In genomic region chr19:53466726-53467125, GRCh38 we compare ENCODE assay signal across 8 cellular contexts. TPM values are rescaled to one million over a fixed set of nuclear protein-coding genes. Genes with fewer than 3 reads are reported as not detected.
A peak's percentile ranks its signal among the peaks of the same experiment; 100 is the strongest.
DNase-seq lines count a peak whose midpoint lies in the region; ATAC-seq and TF ChIP-seq lines count a peak whose summit lies in the region.

No MANE protein-coding gene starts in this region.

- H3K27me3 ChIP-seq in brain microvascular endothelial cell (replicated peaks), result no peaks in the 10 kb centered on the region

- H3K27me3 Mint-ChIP-seq in activated naive CD4-positive, alpha-beta T cell treated with anti-CD3 and anti-CD28 coated beads, Interleukin-2, amount 50 U/mL, for 24 hours, result peaks cover 11% of the 10 kb centered on the region
- H3K27me3 Mint-ChIP-seq in memory B cell (peaks cover 7% of the 10 kb centered on the region), type B pancreatic cell (no peaks in the 10 kb centered on the region)

- peaks cover 34% of the 10 kb centered on the region for H3K4me1 Mint-ChIP-seq in activated naive CD4-positive, alpha-beta T cell treated with anti-CD3 and anti-CD28 coated beads, Interleukin-2, amount 50 U/mL, for 24 hours
- H3K4me1 Mint-ChIP-seq in memory B cell (peaks cover 16% of the 10 kb centered on the region), type B pancreatic cell (ENCODE audit: unreplicated experiment) (peaks cover 17% of the 10 kb centered on the region)

- H3K36me3 ChIP-seq in brain microvascular endothelial cell (replicated peaks), result no peaks in the 10 kb centered on the region

- intact Hi-C loops in sciatic nerve (cut with DNase I), result no loop called here

- H3K27ac ChIP-seq in brain microvascular endothelial cell, result no peak overlapping the region

- ATAC-seq in memory B cell (ENCODE audit: low read depth) (no peak), sciatic nerve (no peak), HG03280 (IDR thresholded peaks at IDR 0.05; ENCODE audit: unreplicated experiment) (no peak)

- peaks cover 4% of the 10 kb centered on the region for H3K9me3 Mint-ChIP-seq in activated naive CD4-positive, alpha-beta T cell treated with anti-CD3 and anti-CD28 coated beads, Interleukin-2, amount 50 U/mL, for 24 hours
- H3K9me3 Mint-ChIP-seq in memory B cell, result peaks cover 15% of the 10 kb centered on the region
- H3K9me3 Mint-ChIP-seq in type B pancreatic cell, result peaks cover 8% of the 10 kb centered on the region

- DNase-seq in activated naive CD4-positive, alpha-beta T cell (lab: John Stamatoyannopoulos, UW), result no peak
- DNase-seq in brain microvascular endothelial cell, result no peak
- DNase-seq in memory B cell (ENCODE audit: low spot score in 2 of 2), result no peak
- no peak for DNase-seq in type B pancreatic cell (ENCODE audit: extremely low spot score, unreplicated experiment)
- no peak for DNase-seq in sciatic nerve (ENCODE audit: low spot score)
- DNase-seq in CD1c-positive myeloid dendritic cell (ENCODE audit: extremely low spot score), result no peak

- peak overlapping the region; percentile 81 for H3K4me3 Mint-ChIP-seq in activated naive CD4-positive, alpha-beta T cell treated with anti-CD3 and anti-CD28 coated beads, Interleukin-2, amount 50 U/mL, for 24 hours
- H3K4me3 Mint-ChIP-seq in memory B cell, result peak overlapping the region; percentile 66
- H3K4me3 Mint-ChIP-seq in type B pancreatic cell, result peak overlapping the region; percentile 98

- TF ChIP-seq CTCF in brain microvascular endothelial cell (IDR thresholded peaks at IDR 0.05; ENCODE audit: low read depth, low read length, missing control alignments) (no peak), type B pancreatic cell (conservative IDR thresholded peaks at IDR 0.05) (no peak)

- in situ Hi-C loops in brain microvascular endothelial cell (cut with HindIII; ENCODE audit: low pct_ligation_motif_present, low sequenced_read_pairs), result no loop called here

- peak overlapping the region; percentile 73 for H3K4me3 ChIP-seq in brain microvascular endothelial cell (ENCODE audit: low read depth, low read length)

- H3K27ac Mint-ChIP-seq in activated naive CD4-positive, alpha-beta T cell treated with anti-CD3 and anti-CD28 coated beads, Interleukin-2, amount 50 U/mL, for 24 hours, result no peak overlapping the region
- H3K27ac Mint-ChIP-seq in memory B cell, result no peak overlapping the region
- no peak overlapping the region for H3K27ac Mint-ChIP-seq in type B pancreatic cell

- peaks cover 30% of the 10 kb centered on the region for H3K36me3 Mint-ChIP-seq in activated naive CD4-positive, alpha-beta T cell treated with anti-CD3 and anti-CD28 coated beads, Interleukin-2, amount 50 U/mL, for 24 hours
- H3K36me3 Mint-ChIP-seq in memory B cell, result peaks cover 20% of the 10 kb centered on the region
- peaks cover 4% of the 10 kb centered on the region for H3K36me3 Mint-ChIP-seq in type B pancreatic cell

RNA-seq across cellular contexts. Expression of gene ZNF813, which starts 0.8 kb away (rescaled TPM):
- total RNA-seq in type B pancreatic cell (ENCODE audit: low replicate concordance), result 7.6 and 10.6 TPM in 2 replicates
- total RNA-seq in sciatic nerve, result 3.3 TPM

RNA-seq across cellular contexts. Expression of gene ZNF761, which starts 34.9 kb away (rescaled TPM):
- total RNA-seq in type B pancreatic cell (ENCODE audit: low replicate concordance) (15.3 and 18.0 TPM in 2 replicates), sciatic nerve (10.4 TPM)
